ENCODE assay signal across 13 cellular contexts in genomic region chr2:127175406-127175805, GRCh38. TPM values are rescaled to one million over a fixed set of nuclear protein-coding genes. Genes with fewer than 3 reads are reported as not detected.
DNase-seq lines count a peak whose midpoint lies in the region; ATAC-seq and TF ChIP-seq lines count a peak whose summit lies in the region.
"Had no signal": no experiment of that assay in that cellular context is flagged by ENCODE, and none has a peak within 500 bp of the region (broad histone marks: within the 10 kb centered on the region; RNA-seq: fewer than 3 reads in every experiment).

No MANE protein-coding gene starts in this region.

- POLR2A ChIA-PET in naive thymus-derived CD4-positive, alpha-beta T cell (lab: Charles Lee) = no interaction called here

- peaks cover 0 to 7% (median under 1%) of the 10 kb centered on the region in 11 donors for H3K9me3 Mint-ChIP-seq in naive thymus-derived CD4-positive, alpha-beta T cell

- intact Hi-C loops in adrenal gland (cut with DNase I) (no loop called here), left ventricle myocardium superior (cut with micrococcal nuclease) (no loop called here), psoas muscle (cut with DNase I) (no loop called here)
- intact Hi-C loops in naive thymus-derived CD4-positive, alpha-beta T cell (cut with micrococcal nuclease) = no loop called here

- peak; percentile 45 for DNase-seq in AG08396 (ENCODE audit: low spot score)
- DNase-seq in adrenal gland = peak in 5 of 7 donors; percentile 47 to 79 (median 50)
- peak; percentile 70 for DNase-seq in left ventricle myocardium superior
- peak; percentile 71 to 79 for DNase-seq in psoas muscle
- DNase-seq in GM10266 (ENCODE audit: extremely low spot score) = no peak
- no peak for DNase-seq in naive thymus-derived CD4-positive, alpha-beta T cell
- DNase-seq: effector CD4-positive, alpha-beta T cell; stimulated activated CD4-positive, alpha-beta T cell treated with anti-CD3 and anti-CD28 coated beads, Interleukin-1b, Interleukin-23, amount 100 ng/mL, for 48 hours had no signal

- no peak overlapping the region for H3K4me3 Mint-ChIP-seq in naive thymus-derived CD4-positive, alpha-beta T cell
- H3K4me3 Mint-ChIP-seq: neural progenitor cell; stimulated activated naive CD8-positive, alpha-beta T cell treated with anti-CD3 and anti-CD28 coated beads, Interleukin-15, Interleukin-2, amounts not matched to agents 100 ng/mL and 50 ng/mL, for 24 hours had no signal

- CTCF ChIA-PET in naive thymus-derived CD4-positive, alpha-beta T cell (lab: Charles Lee) = interaction anchor here (1.5 kb wide), 1 partner anchor 108 kb away, joined by 5 read pairs; no protein-coding TSS in a partner anchor

- H3K27me3 Mint-ChIP-seq in naive thymus-derived CD4-positive, alpha-beta T cell = peaks cover 0 to 13% (median 10%) of the 10 kb centered on the region in 5 donors

- H3K36me3 Mint-ChIP-seq in naive thymus-derived CD4-positive, alpha-beta T cell = no peaks in the 10 kb centered on the region
- H3K36me3 Mint-ChIP-seq: neural progenitor cell had no signal

- H3K4me1 Mint-ChIP-seq in naive thymus-derived CD4-positive, alpha-beta T cell = no peaks in the 10 kb centered on the region

- 56 to 75% (median 66%) methylated on average over 7 of the region's 7 CpGs for WGBS in adrenal gland, 4 donors
- 33 to 68% (median 39%) methylated on average over 7 of the region's 7 CpGs for WGBS in psoas muscle, 3 donors

- H3K4me3 ChIP-seq in adrenal gland (no peak overlapping the region), psoas muscle (no peak overlapping the region)
- no peak overlapping the region for H3K4me3 ChIP-seq in naive thymus-derived CD4-positive, alpha-beta T cell (ENCODE audit: low read length)
- H3K4me3 ChIP-seq: neural progenitor cell had no signal

- H3K9me3 ChIP-seq in adrenal gland (replicated peaks in 1 of 3) (no peaks in the 10 kb centered on the region), psoas muscle (peaks cover 3% of the 10 kb centered on the region)
- no peaks in the 10 kb centered on the region for H3K9me3 ChIP-seq in naive thymus-derived CD4-positive, alpha-beta T cell (ENCODE audit: control insufficient read depth in 2 of 3, low read length in 3 of 3)

- H3K36me3 ChIP-seq in adrenal gland (replicated peaks in 1 of 2) (no peaks in the 10 kb centered on the region), psoas muscle (ENCODE audit: insufficient read depth in 1 of 2, low read depth in 1 of 2) (no peaks in the 10 kb centered on the region)
- H3K36me3 ChIP-seq in naive thymus-derived CD4-positive, alpha-beta T cell (ENCODE audit: control insufficient read depth in 2 of 3, insufficient read depth in 3 of 3, low read length in 3 of 3) = no peaks in the 10 kb centered on the region
- H3K36me3 ChIP-seq: neural progenitor cell had no signal

- no peak for TF ChIP-seq POLR2A in adrenal gland (IDR thresholded peaks at IDR 0.05)

- ATAC-seq in left ventricle myocardium superior (peak; percentile 37), psoas muscle (peak; percentile 9 to 27 (median 15)), HG02588 (IDR thresholded peaks at IDR 0.05; ENCODE audit: unreplicated experiment) (no peak), GM18498 (IDR thresholded peaks at IDR 0.05; ENCODE audit: unreplicated experiment) (no peak)
- ATAC-seq in naive thymus-derived CD4-positive, alpha-beta T cell = no peak

- H3K27me3 ChIP-seq in adrenal gland (no peaks in the 10 kb centered on the region), psoas muscle (ENCODE audit: insufficient read depth in 3 of 3, low read length in 2 of 3) (no peaks in the 10 kb centered on the region)
- H3K27me3 ChIP-seq in naive thymus-derived CD4-positive, alpha-beta T cell (ENCODE audit: control insufficient read depth in 2 of 2, insufficient read depth in 2 of 2, low read length in 2 of 2) = no peaks in the 10 kb centered on the region
- H3K27me3 ChIP-seq: neural progenitor cell had no signal

- TF ChIP-seq CTCF in adrenal gland (IDR thresholded peaks at IDR 0.05) = no peak
- TF ChIP-seq CTCF in psoas muscle (IDR thresholded peaks at IDR 0.05) = no peak
- no peak for TF ChIP-seq CTCF in GM10266 (IDR thresholded peaks at IDR 0.05; ENCODE audit: control insufficient read depth, insufficient read depth, low read depth, missing control alignments)

- no peak overlapping the region for H3K27ac Mint-ChIP-seq in naive thymus-derived CD4-positive, alpha-beta T cell
- H3K27ac Mint-ChIP-seq: stimulated activated naive CD8-positive, alpha-beta T cell treated with anti-CD3 and anti-CD28 coated beads, Interleukin-15, Interleukin-2, amounts not matched to agents 100 ng/mL and 50 ng/mL, for 24 hours had no signal

- H3K27ac ChIP-seq in adrenal gland (peak overlapping the region in 3 of 5 donors; percentile 4 to 75 (median 66)), psoas muscle (peak overlapping the region; percentile 60)
- no peak overlapping the region for H3K27ac ChIP-seq in naive thymus-derived CD4-positive, alpha-beta T cell (ENCODE audit: low read depth, low read length)
- H3K27ac ChIP-seq: neural progenitor cell had no signal

- H3K4me1 ChIP-seq in adrenal gland (replicated peaks in 1 of 2) (peaks cover 0 to 15% of the 10 kb centered on the region in 2 donors), psoas muscle (peaks cover 39% of the 10 kb centered on the region)
- H3K4me1 ChIP-seq in naive thymus-derived CD4-positive, alpha-beta T cell (ENCODE audit: control insufficient read depth in 2 of 2, insufficient read depth in 2 of 2, low read length in 2 of 2) = no peaks in the 10 kb centered on the region

RNA-seq across cellular contexts. Expression of gene CYP27C1, which starts 44.7 kb away (rescaled TPM):
- under 1 TPM in 5 of 8 donors, not detected in 3; 0.11 to 0.28 (median 0.14) TPM for total RNA-seq in adrenal gland
- under 1 TPM; 0.22 to 0.97 (median 0.30) TPM for polyA plus RNA-seq in adrenal gland
- total RNA-seq in left ventricle myocardium superior = 0.10 TPM
- total RNA-seq in psoas muscle = under 1 TPM in 3 of 4 donors, not detected in 1; 0.10 to 0.21 (median 0.13) TPM
- under 1 TPM; 0.01 to 0.21 (median 0.03) TPM for polyA plus RNA-seq in psoas muscle
- total RNA-seq in naive thymus-derived CD4-positive, alpha-beta T cell = not detected
- not detected for polyA plus RNA-seq in naive thymus-derived CD4-positive, alpha-beta T cell
- total RNA-seq: HepG2 had no signal
- polyA plus RNA-seq: HepG2 had no signal

Comparison
In these comparisons a context has a peak if more than half of its experiments do, and no peak if none do; other contexts are left out.
1. DNase-seq: peak in AG08396 (single experiment), adrenal gland (5 of 7), left ventricle myocardium superior (single experiment) and psoas muscle (2 of 2); none in GM10266 (single experiment) and naive thymus-derived CD4-positive, alpha-beta T cell (0 of 9).
2. ATAC-seq: peak in left ventricle myocardium superior (single experiment) and psoas muscle (4 of 4); none in HG02588 (single experiment), GM18498 (single experiment) and naive thymus-derived CD4-positive, alpha-beta T cell (single experiment).